Comparison of ENCODE assay signal across 25 cellular contexts in the genomic region with DNA sequence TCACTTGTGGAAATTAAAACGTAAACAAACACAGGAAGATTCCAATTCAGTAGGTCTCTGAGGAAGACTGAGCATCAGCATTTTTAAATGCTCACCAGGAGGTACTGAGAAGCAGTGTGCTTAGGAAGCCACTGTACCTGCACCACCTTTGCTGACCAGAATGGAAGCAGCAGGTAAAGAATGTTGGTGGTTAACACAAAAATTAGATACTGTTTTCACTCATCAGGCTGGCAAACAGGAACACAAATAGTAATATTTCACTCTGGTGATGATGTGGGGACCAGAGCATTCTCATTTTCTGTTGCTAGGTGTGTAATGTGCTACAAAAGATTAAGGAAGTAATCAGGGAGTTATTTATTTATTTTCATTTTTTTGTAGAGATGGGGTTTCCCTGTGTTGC. TPM values are rescaled to one million over a fixed set of nuclear protein-coding genes. Genes with fewer than 3 reads are reported as not detected.
DNase-seq lines count a peak whose midpoint lies in the region; ATAC-seq and TF ChIP-seq lines count a peak whose summit lies in the region.
"Had no signal": no experiment of that assay in that cellular context is flagged by ENCODE, and none has a peak within 500 bp of the region (broad histone marks: within the 10 kb centered on the region; RNA-seq: fewer than 3 reads in every experiment).

No MANE protein-coding gene starts in this region.

- H3K4me3 ChIP-seq in Loucy (ENCODE audit: low read length, poor library complexity, severe bottlenecking): no peak overlapping the region
- no peak overlapping the region for H3K4me3 ChIP-seq in foreskin fibroblast (ENCODE audit: low read depth in 1 of 2, low read length in 2 of 2)
- H3K4me3 ChIP-seq in thyroid gland (replicated peaks in 1 of 3): no peak overlapping the region
- H3K4me3 ChIP-seq: body of pancreas, HAP-1 had no signal

- H2BK120ac ChIP-seq in H9 (ENCODE audit: low read depth, low read length, poor library complexity, severe bottlenecking): no peak overlapping the region

- H3K4me2 ChIP-seq in H9 (ENCODE audit: insufficient read depth, insufficient read length, low read length) (no peak overlapping the region), Loucy (ENCODE audit: low read depth, low read length, poor library complexity, severe bottlenecking) (no peak overlapping the region)

- no peak overlapping the region for H2AK5ac ChIP-seq in H9 (ENCODE audit: insufficient read length, low read length)

- intact Hi-C loops in thyroid gland (cut with DNase I): no loop called here

- H3K27ac ChIP-seq in H9 (ENCODE audit: insufficient read length, low read depth, low read length) (no peak overlapping the region), thyroid gland (no peak overlapping the region)

- H3K9me3 ChIP-seq in H9 (ENCODE audit: control insufficient read depth, low read depth, low read length) (no peaks in the 10 kb centered on the region), Loucy (ENCODE audit: insufficient read depth, low read depth, low read length) (no peaks in the 10 kb centered on the region), thyroid gland (no peaks in the 10 kb centered on the region)
- H3K9me3 ChIP-seq: body of pancreas, HAP-1 had no signal

- no peak overlapping the region for H3T11ph ChIP-seq in H9 (ENCODE audit: low read length)

- no peak overlapping the region for H4K91ac ChIP-seq in H9 (ENCODE audit: insufficient read length, low read depth, low read length)

- H3K4me1 Mint-ChIP-seq in stimulated activated naive CD8-positive, alpha-beta T cell treated with anti-CD3 and anti-CD28 coated beads, Interleukin-15, Interleukin-2, amounts not matched to agents 100 ng/mL and 50 ng/mL, for 24 hours (ENCODE audit: low read depth): peaks cover 8% of the 10 kb centered on the region
- H3K4me1 Mint-ChIP-seq in H9: peaks cover 10 to 13% of the 10 kb centered on the region in 2 experiments

- H3K4me3 Mint-ChIP-seq in stimulated activated naive CD8-positive, alpha-beta T cell treated with anti-CD3 and anti-CD28 coated beads, Interleukin-15, Interleukin-2, amounts not matched to agents 100 ng/mL and 50 ng/mL, for 24 hours: no peak overlapping the region
- H3K4me3 Mint-ChIP-seq in H9: no peak overlapping the region

- H3K9ac ChIP-seq in H9 (ENCODE audit: extremely low read depth, insufficient read length, low read length): no peak overlapping the region
- H3K9ac ChIP-seq in Loucy (ENCODE audit: low read depth, low read length, poor library complexity, severe bottlenecking): no peak overlapping the region

- H3K9me3 Mint-ChIP-seq in stimulated activated naive CD8-positive, alpha-beta T cell treated with anti-CD3 and anti-CD28 coated beads, Interleukin-15, Interleukin-2, amounts not matched to agents 100 ng/mL and 50 ng/mL, for 24 hours: no peaks in the 10 kb centered on the region
- peaks cover 0 to 3% of the 10 kb centered on the region in 2 experiments; a peak in 2 of 5 replicates for H3K9me3 Mint-ChIP-seq in H9
- H3K9me3 Mint-ChIP-seq: activated CD8-positive, alpha-beta T cell treated with anti-CD3 and anti-CD28 coated beads for 36 hours; activated naive CD8-positive, alpha-beta T cell treated with anti-CD3 and anti-CD28 coated beads for 36 hours; CD14-positive monocyte; endodermal cell had no signal

- H3K27me3 Mint-ChIP-seq in stimulated activated naive CD8-positive, alpha-beta T cell treated with anti-CD3 and anti-CD28 coated beads, Interleukin-15, Interleukin-2, amounts not matched to agents 100 ng/mL and 50 ng/mL, for 24 hours: peaks cover 6% of the 10 kb centered on the region
- H3K27me3 Mint-ChIP-seq in H9 (ENCODE audit: low read depth): peaks cover 3% of the 10 kb centered on the region

- no peaks in the 10 kb centered on the region for H3K27me3 ChIP-seq in H9 (ENCODE audit: insufficient read depth, low read length)
- H3K27me3 ChIP-seq in Loucy (ENCODE audit: insufficient read depth, low read length, poor library complexity, severe bottlenecking): no peaks in the 10 kb centered on the region
- H3K27me3 ChIP-seq in thyroid gland: no peaks in the 10 kb centered on the region
- H3K27me3 ChIP-seq: body of pancreas, heart right ventricle had no signal

- H2AFZ ChIP-seq in H9 (ENCODE audit: low read length) (no peak overlapping the region), Loucy (ENCODE audit: low read length) (peak overlapping the region; percentile 94)

- no peak overlapping the region for H3K4ac ChIP-seq in H9 (ENCODE audit: low read depth, low read length)

- no peak overlapping the region for H3K56ac ChIP-seq in H9 (ENCODE audit: insufficient read length, low read depth, low read length)

- DNase-seq in stimulated activated naive CD8-positive, alpha-beta T cell treated with anti-CD3 and anti-CD28 coated beads, Interleukin-15, Interleukin-2, amounts not matched to agents 100 U/mL and 50 U/mL, for 24 hours: no peak
- no peak for DNase-seq in H9
- DNase-seq in NCI-H748 treated with DMSO at 0.1 percent for 48 hours (lab: John Stamatoyannopoulos, UW): no peak
- DNase-seq in foreskin fibroblast: no peak
- no peak for DNase-seq in SIG-M5 treated with dmso at 0.1 percent for 504 hours (lab: John Stamatoyannopoulos, UW; ENCODE audit: unreplicated experiment)
- no peak for DNase-seq in thyroid gland
- DNase-seq: activated CD8-positive, alpha-beta T cell treated with anti-CD3 and anti-CD28 coated beads for 36 hours; activated naive CD8-positive, alpha-beta T cell treated with anti-CD3 and anti-CD28 coated beads for 36 hours; body of pancreas; endodermal cell; GF-D8; heart right ventricle; left ventricle myocardium superior; NCI-H1105; NCI-H2171 treated with DMSO at 0.1 percent for 48 hours; stimulated activated CD8-positive, alpha-beta memory T cell treated with anti-CD3 and anti-CD28 coated beads, Interleukin-4, amount 100 ng/mL, for 48 hours; T-helper 9 cell had no signal

- H3K79me2 ChIP-seq in H9 (ENCODE audit: insufficient read depth, low read length): no peaks in the 10 kb centered on the region
- H3K79me2 ChIP-seq in Loucy (ENCODE audit: insufficient read depth, low read length): no peaks in the 10 kb centered on the region

- no peak overlapping the region for H2BK5ac ChIP-seq in H9 (ENCODE audit: insufficient read length, low read length)

- 0 out of 2 replicates have a peak overlapping the region, but pooled peaks have one; percentile 75 for H2BK15ac ChIP-seq in H9 (ENCODE audit: low read depth, low read length)

- no peak overlapping the region for H2BK20ac ChIP-seq in H9 (ENCODE audit: low read depth, low read length, poor library complexity, severe bottlenecking)

- TF ChIP-seq CTCF in H9 (conservative IDR thresholded peaks at IDR 0.05): no peak
- TF ChIP-seq CTCF in Loucy (conservative IDR thresholded peaks at IDR 0.05; ENCODE audit: low read length): no peak
- no peak for TF ChIP-seq CTCF in foreskin fibroblast (IDR thresholded peaks at IDR 0.05; ENCODE audit: low read depth, low read length)
- TF ChIP-seq CTCF in thyroid gland (IDR thresholded peaks at IDR 0.05): no peak

- no peak overlapping the region for H3K18ac ChIP-seq in H9 (ENCODE audit: insufficient read length, low read depth, low read length)

- no peak overlapping the region for H3K23ac ChIP-seq in H9 (ENCODE audit: insufficient read length, low read depth, low read length)

- H3K23me2 ChIP-seq in H9 (ENCODE audit: insufficient read length, low read depth, low read length, poor library complexity, severe bottlenecking): no peaks in the 10 kb centered on the region

- H4K5ac ChIP-seq in H9 (ENCODE audit: insufficient read length, low read depth, low read length): no peak overlapping the region

- H3K79me1 ChIP-seq in H9 (ENCODE audit: insufficient read depth, low read depth, low read length, poor library complexity, severe bottlenecking): no peaks in the 10 kb centered on the region

- H3K27ac Mint-ChIP-seq in stimulated activated naive CD8-positive, alpha-beta T cell treated with anti-CD3 and anti-CD28 coated beads, Interleukin-15, Interleukin-2, amounts not matched to agents 100 ng/mL and 50 ng/mL, for 24 hours: peak overlapping the region; percentile 54
- H3K27ac Mint-ChIP-seq in H9: no peak overlapping the region
- H3K27ac Mint-ChIP-seq: activated CD8-positive, alpha-beta T cell treated with anti-CD3 and anti-CD28 coated beads for 36 hours; endodermal cell had no signal

- no peak overlapping the region for H4K8ac ChIP-seq in H9 (replicated peaks; ENCODE audit: insufficient read length, low read depth, low read length)

- no peak overlapping the region for H3K14ac ChIP-seq in H9 (ENCODE audit: insufficient read depth, low read length)

- no CpG with 5 or more reads among the region's 1 CpG for WGBS in H9 (ENCODE audit: extremely low coverage, insufficient read length, low lambda C conversion rate)
- 62% methylated on average over 1 of the region's 1 CpG for WGBS in thyroid gland, 2 donors

- no peaks in the 10 kb centered on the region for H3F3A ChIP-seq in Loucy (ENCODE audit: low read depth)

- H3K9me2 ChIP-seq in Loucy (replicated peaks; ENCODE audit: low read depth, low read length): no peaks in the 10 kb centered on the region

- H4K20me1 ChIP-seq in H9 (ENCODE audit: control insufficient read depth, insufficient read depth, insufficient read length) (no peaks in the 10 kb centered on the region), Loucy (ENCODE audit: insufficient read depth, low read length, poor library complexity, severe bottlenecking) (no peaks in the 10 kb centered on the region)

- no peaks in the 10 kb centered on the region for H3K36me3 Mint-ChIP-seq in stimulated activated naive CD8-positive, alpha-beta T cell treated with anti-CD3 and anti-CD28 coated beads, Interleukin-15, Interleukin-2, amounts not matched to agents 100 ng/mL and 50 ng/mL, for 24 hours (ENCODE audit: low read depth)
- no peaks in the 10 kb centered on the region for H3K36me3 Mint-ChIP-seq in H9 (ENCODE audit: insufficient read depth in 1 of 3, low read depth in 3 of 3)
- H3K36me3 Mint-ChIP-seq: activated naive CD8-positive, alpha-beta T cell treated with anti-CD3 and anti-CD28 coated beads for 36 hours; CD14-positive monocyte had no signal

- no peak for TF ChIP-seq POLR2A in thyroid gland (IDR thresholded peaks at IDR 0.05)

- H2BK12ac ChIP-seq in H9 (ENCODE audit: insufficient read length, low read depth, low read length): no peak overlapping the region

- no peaks in the 10 kb centered on the region for H3K4me1 ChIP-seq in H9 (ENCODE audit: insufficient read depth, low read length)
- H3K4me1 ChIP-seq in Loucy (ENCODE audit: insufficient read depth, low read length, poor library complexity, severe bottlenecking): no peaks in the 10 kb centered on the region
- H3K4me1 ChIP-seq in thyroid gland: no peaks in the 10 kb centered on the region
- H3K4me1 ChIP-seq: body of pancreas had no signal

- no peak for ATAC-seq in stimulated activated naive CD8-positive, alpha-beta T cell treated with anti-CD3 and anti-CD28 coated beads, Interleukin-15, Interleukin-2, amounts not matched to agents 100 U/mL and 50 U/mL, for 24 hours

- H3K36me3 ChIP-seq in Loucy (ENCODE audit: insufficient read depth, low read length) (no peaks in the 10 kb centered on the region), thyroid gland (no peaks in the 10 kb centered on the region)
- H3K36me3 ChIP-seq: HAP-1, heart right ventricle had no signal

RNA-seq across cellular contexts. Expression of a gene that starts 29.9 kb away (rescaled TPM):
- total RNA-seq in H9 (2021) (not detected in 2 replicates), thyroid gland (not detected)
- total RNA-seq: activated CD8-positive, alpha-beta T cell treated with anti-CD3 and anti-CD28 coated beads for 36 hours; activated naive CD8-positive, alpha-beta T cell treated with anti-CD3 and anti-CD28 coated beads for 36 hours; endodermal cell; heart right ventricle; left ventricle myocardium superior; LHCN-M2; renal cortical epithelial cell; SK-MEL-5; temporal lobe had no signal

RNA-seq across cellular contexts. Expression of a gene that starts 45.1 kb away (rescaled TPM):
- total RNA-seq in H9 (2021) (not detected in 2 replicates), thyroid gland (100 to 1,000 TPM in 1 of 4 donors, 10 to 100 TPM in 3; 24.4 to 178 (median 61.7) TPM)
- total RNA-seq: LHCN-M2, SK-MEL-5 had no signal

Comparison
In these comparisons a context has a peak if more than half of its experiments do, and no peak if none do; other contexts are left out.
1. RNA of a gene that starts 45.1 kb away (total RNA-seq): 24.4 to 178 TPM in thyroid gland; not detected in H9; every median in the first group is over 10 times any median in the second.